ENCODE assay signal across 22 cellular contexts in the genomic region with DNA sequence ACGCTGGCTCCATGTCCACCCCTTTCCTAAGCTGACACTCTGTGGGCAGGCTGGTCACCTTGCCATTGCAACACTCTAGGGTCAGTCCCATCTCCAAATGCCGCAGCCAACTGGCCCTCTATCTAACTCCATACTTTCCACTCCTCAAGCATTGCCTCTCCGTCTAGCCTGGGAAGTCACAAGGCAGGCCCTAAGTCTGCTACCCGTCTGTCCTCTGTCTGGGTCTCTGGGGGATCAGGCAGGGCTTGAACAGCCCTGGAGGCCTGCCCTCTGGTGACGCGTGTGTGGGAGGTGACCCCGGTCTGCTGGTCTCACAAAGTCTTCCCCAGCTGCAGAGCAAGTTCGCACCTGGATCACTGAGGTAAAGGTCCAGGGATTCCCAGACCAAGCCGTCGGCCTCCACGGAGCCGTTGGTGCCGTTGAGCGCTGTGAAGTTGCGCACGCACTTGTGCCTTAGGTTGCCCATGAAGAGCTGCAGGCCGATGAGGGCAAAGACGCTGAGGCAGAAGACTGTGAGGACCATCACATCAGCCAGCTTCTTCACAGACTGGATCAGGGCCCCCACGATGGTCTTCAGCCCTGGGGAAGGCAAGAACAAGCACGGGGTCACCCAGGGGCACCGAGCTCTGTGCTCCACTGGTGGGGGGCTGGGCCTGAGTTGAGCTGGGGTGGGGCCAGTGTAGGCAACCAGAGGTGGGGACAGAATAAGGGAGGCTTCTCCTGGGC. TPM values are rescaled to one million over a fixed set of nuclear protein-coding genes. Genes with fewer than 3 reads are reported as not detected.
"Had no signal": no experiment of that assay in that cellular context is flagged by ENCODE, and none has a peak within 500 bp of the region (broad histone marks: within the 10 kb centered on the region; RNA-seq: fewer than 3 reads in every experiment).

No MANE protein-coding gene starts in this region.

- H3K27ac ChIP-seq: dorsolateral prefrontal cortex, gastroesophageal sphincter, parathyroid adenoma, psoas muscle, right lobe of liver, skin epidermis had no signal

- H3K4me3 ChIP-seq: dorsolateral prefrontal cortex, gastroesophageal sphincter, psoas muscle, right lobe of liver, skin epidermis had no signal

- H3K4me3 Mint-ChIP-seq: naive thymus-derived CD4-positive, alpha-beta T cell; neural crest cell had no signal

- DNase-seq: central memory CD4-positive, alpha-beta T cell; cortex of kidney; effector CD8-positive, alpha-beta T cell; glutamatergic neuron; islet precursor cell; mesendoderm; naive thymus-derived CD4-positive, alpha-beta T cell; occipital lobe; retina; right lobe of liver; stimulated activated CD4-positive, alpha-beta T cell treated with anti-CD3 and anti-CD28 coated beads, Interleukin-12 subunit alpha, Interleukin-12 subunit beta, amount 100 ng/mL, for 4 hours; stimulated activated naive CD4-positive, alpha-beta T cell treated with Interleukin-2 at 50 U/mL for 16 hours; trophoblast cell had no signal

- H3K9me3 Mint-ChIP-seq: naive thymus-derived CD4-positive, alpha-beta T cell; neural crest cell had no signal

- H3K36me3 Mint-ChIP-seq: naive thymus-derived CD4-positive, alpha-beta T cell had no signal

- H3K36me3 ChIP-seq: gastroesophageal sphincter, right lobe of liver had no signal

- H3K9ac ChIP-seq: parathyroid adenoma had no signal

- ATAC-seq: esophagus mucosa; gastroesophageal sphincter; left lobe of liver; naive thymus-derived CD4-positive, alpha-beta T cell; psoas muscle; right lobe of liver had no signal

- H3K27me3 ChIP-seq: dorsolateral prefrontal cortex, gastroesophageal sphincter, right lobe of liver had no signal

- H3K4me1 ChIP-seq: gastroesophageal sphincter, parathyroid adenoma, psoas muscle, right lobe of liver had no signal

- H2AFZ ChIP-seq: parathyroid adenoma had no signal

- H3K27me3 Mint-ChIP-seq: naive thymus-derived CD4-positive, alpha-beta T cell had no signal

- H3K9me3 ChIP-seq: gastroesophageal sphincter, psoas muscle, right lobe of liver had no signal

RNA-seq across cellular contexts. Expression of a gene that starts 39.9 kb away (rescaled TPM):
- total RNA-seq: esophagus mucosa, mononuclear cell had no signal
- polyA plus RNA-seq: naive thymus-derived CD4-positive, alpha-beta T cell had no signal
